1 cellular context compared by ENCODE assay signal in genomic region chr11:12829131-12829530, GRCh38.
TF ChIP-seq lines count a peak whose summit lies in the region.

No MANE protein-coding gene starts in this region.

TF ChIP-seq in HepG2, 621 proteins besides CTCF, POLR2A, EP300 and RAD21 (continued from another document and continues in another):
- TF ChIP-seq, protein P1, sequence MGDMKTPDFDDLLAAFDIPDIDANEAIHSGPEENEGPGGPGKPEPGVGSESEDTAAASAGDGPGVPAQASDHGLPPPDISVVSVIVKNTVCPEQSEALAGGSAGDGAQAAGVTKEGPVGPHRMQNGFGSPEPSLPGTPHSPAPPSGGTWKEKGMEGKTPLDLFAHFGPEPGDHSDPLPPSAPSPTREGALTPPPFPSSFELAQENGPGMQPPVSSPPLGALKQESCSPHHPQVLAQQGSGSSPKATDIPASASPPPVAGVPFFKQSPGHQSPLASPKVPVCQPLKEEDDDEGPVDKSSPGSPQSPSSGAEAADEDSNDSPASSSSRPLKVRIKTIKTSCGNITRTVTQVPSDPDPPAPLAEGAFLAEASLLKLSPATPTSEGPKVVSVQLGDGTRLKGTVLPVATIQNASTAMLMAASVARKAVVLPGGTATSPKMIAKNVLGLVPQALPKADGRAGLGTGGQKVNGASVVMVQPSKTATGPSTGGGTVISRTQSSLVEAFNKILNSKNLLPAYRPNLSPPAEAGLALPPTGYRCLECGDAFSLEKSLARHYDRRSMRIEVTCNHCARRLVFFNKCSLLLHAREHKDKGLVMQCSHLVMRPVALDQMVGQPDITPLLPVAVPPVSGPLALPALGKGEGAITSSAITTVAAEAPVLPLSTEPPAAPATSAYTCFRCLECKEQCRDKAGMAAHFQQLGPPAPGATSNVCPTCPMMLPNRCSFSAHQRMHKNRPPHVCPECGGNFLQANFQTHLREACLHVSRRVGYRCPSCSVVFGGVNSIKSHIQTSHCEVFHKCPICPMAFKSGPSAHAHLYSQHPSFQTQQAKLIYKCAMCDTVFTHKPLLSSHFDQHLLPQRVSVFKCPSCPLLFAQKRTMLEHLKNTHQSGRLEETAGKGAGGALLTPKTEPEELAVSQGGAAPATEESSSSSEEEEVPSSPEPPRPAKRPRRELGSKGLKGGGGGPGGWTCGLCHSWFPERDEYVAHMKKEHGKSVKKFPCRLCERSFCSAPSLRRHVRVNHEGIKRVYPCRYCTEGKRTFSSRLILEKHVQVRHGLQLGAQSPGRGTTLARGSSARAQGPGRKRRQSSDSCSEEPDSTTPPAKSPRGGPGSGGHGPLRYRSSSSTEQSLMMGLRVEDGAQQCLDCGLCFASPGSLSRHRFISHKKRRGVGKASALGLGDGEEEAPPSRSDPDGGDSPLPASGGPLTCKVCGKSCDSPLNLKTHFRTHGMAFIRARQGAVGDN (CRISPR knock-in tag; IDR thresholded peaks at IDR 0.05) = no peak
- TF ChIP-seq ZNF33B (CRISPR knock-in tag; IDR thresholded peaks at IDR 0.05) = no peak
- no peak for TF ChIP-seq ASH2L (IDR thresholded peaks at IDR 0.05; ENCODE audit: insufficient read length, low read depth, low read length)
- TF ChIP-seq ZNF335 (CRISPR knock-in tag; IDR thresholded peaks at IDR 0.05) = no peak
- TF ChIP-seq FOXK2 (IDR thresholded peaks at IDR 0.05) = no peak
- TF ChIP-seq, protein P2, sequence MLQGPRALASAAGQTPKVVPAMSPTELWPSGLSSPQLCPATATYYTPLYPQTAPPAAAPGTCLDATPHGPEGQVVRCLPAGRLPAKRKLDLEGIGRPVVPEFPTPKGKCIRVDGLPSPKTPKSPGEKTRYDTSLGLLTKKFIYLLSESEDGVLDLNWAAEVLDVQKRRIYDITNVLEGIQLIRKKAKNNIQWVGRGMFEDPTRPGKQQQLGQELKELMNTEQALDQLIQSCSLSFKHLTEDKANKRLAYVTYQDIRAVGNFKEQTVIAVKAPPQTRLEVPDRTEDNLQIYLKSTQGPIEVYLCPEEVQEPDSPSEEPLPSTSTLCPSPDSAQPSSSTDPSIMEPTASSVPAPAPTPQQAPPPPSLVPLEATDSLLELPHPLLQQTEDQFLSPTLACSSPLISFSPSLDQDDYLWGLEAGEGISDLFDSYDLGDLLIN (CRISPR knock-in tag; IDR thresholded peaks at IDR 0.05; ENCODE audit: borderline replicate concordance) = no peak
- TF ChIP-seq SOX6 (IDR thresholded peaks at IDR 0.05) = no peak
- TF ChIP-seq SOX6 (CRISPR knock-in tag; IDR thresholded peaks at IDR 0.05) = peak; percentile 51
- no peak for TF ChIP-seq ZNF780A (CRISPR knock-in tag; IDR thresholded peaks at IDR 0.05)
- no peak for TF ChIP-seq ZNF225 (CRISPR knock-in tag; IDR thresholded peaks at IDR 0.05)
- 0 out of 2 replicates have a peak, but pooled peaks have one; percentile 26 for TF ChIP-seq ZMYM4 (CRISPR knock-in tag; IDR thresholded peaks at IDR 0.05)
- TF ChIP-seq, protein P3, sequence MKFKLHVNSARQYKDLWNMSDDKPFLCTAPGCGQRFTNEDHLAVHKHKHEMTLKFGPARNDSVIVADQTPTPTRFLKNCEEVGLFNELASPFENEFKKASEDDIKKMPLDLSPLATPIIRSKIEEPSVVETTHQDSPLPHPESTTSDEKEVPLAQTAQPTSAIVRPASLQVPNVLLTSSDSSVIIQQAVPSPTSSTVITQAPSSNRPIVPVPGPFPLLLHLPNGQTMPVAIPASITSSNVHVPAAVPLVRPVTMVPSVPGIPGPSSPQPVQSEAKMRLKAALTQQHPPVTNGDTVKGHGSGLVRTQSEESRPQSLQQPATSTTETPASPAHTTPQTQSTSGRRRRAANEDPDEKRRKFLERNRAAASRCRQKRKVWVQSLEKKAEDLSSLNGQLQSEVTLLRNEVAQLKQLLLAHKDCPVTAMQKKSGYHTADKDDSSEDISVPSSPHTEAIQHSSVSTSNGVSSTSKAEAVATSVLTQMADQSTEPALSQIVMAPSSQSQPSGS (CRISPR knock-in tag; IDR thresholded peaks at IDR 0.05) = no peak
- no peak for TF ChIP-seq JUND (CRISPR knock-in tag; IDR thresholded peaks at IDR 0.05)
- no peak for TF ChIP-seq GTF2F1 (IDR thresholded peaks at IDR 0.05; ENCODE audit: low read length)
- TF ChIP-seq, protein P4, sequence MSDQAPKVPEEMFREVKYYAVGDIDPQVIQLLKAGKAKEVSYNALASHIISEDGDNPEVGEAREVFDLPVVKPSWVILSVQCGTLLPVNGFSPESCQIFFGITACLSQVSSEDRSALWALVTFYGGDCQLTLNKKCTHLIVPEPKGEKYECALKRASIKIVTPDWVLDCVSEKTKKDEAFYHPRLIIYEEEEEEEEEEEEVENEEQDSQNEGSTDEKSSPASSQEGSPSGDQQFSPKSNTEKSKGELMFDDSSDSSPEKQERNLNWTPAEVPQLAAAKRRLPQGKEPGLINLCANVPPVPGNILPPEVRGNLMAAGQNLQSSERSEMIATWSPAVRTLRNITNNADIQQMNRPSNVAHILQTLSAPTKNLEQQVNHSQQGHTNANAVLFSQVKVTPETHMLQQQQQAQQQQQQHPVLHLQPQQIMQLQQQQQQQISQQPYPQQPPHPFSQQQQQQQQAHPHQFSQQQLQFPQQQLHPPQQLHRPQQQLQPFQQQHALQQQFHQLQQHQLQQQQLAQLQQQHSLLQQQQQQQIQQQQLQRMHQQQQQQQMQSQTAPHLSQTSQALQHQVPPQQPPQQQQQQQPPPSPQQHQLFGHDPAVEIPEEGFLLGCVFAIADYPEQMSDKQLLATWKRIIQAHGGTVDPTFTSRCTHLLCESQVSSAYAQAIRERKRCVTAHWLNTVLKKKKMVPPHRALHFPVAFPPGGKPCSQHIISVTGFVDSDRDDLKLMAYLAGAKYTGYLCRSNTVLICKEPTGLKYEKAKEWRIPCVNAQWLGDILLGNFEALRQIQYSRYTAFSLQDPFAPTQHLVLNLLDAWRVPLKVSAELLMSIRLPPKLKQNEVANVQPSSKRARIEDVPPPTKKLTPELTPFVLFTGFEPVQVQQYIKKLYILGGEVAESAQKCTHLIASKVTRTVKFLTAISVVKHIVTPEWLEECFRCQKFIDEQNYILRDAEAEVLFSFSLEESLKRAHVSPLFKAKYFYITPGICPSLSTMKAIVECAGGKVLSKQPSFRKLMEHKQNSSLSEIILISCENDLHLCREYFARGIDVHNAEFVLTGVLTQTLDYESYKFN (CRISPR knock-in tag; conservative IDR thresholded peaks at IDR 0.05) = 0 out of 2 replicates have a peak, but pooled peaks have one; percentile 16
- no peak for TF ChIP-seq CBX2 (IDR thresholded peaks at IDR 0.05; ENCODE audit: low read depth, low read length)
- TF ChIP-seq CBX2 (CRISPR knock-in tag; IDR thresholded peaks at IDR 0.05; ENCODE audit: low read depth) = no peak
- TF ChIP-seq KLF12 (CRISPR knock-in tag; IDR thresholded peaks at IDR 0.05; ENCODE audit: borderline replicate concordance) = no peak
- no peak for TF ChIP-seq PAWR (CRISPR knock-in tag; IDR thresholded peaks at IDR 0.05; ENCODE audit: borderline replicate concordance)
- TF ChIP-seq MAFF (IDR thresholded peaks at IDR 0.05; ENCODE audit: low read depth, low read length) = no peak
- TF ChIP-seq EEA1 (CRISPR knock-in tag; IDR thresholded peaks at IDR 0.05; ENCODE audit: borderline replicate concordance) = no peak
- TF ChIP-seq HBP1 (CRISPR knock-in tag; IDR thresholded peaks at IDR 0.05; ENCODE audit: low read depth) = peak; percentile 51; the same call in 1 of the 2 replicates
- no peak for TF ChIP-seq NR2C2 (CRISPR knock-in tag; IDR thresholded peaks at IDR 0.05; ENCODE audit: borderline replicate concordance)
- peak; percentile 62; the same call in 1 of the 2 replicates for TF ChIP-seq ZNF614 (CRISPR knock-in tag; IDR thresholded peaks at IDR 0.05; ENCODE audit: borderline replicate concordance)
- no peak for TF ChIP-seq ARNT2 (CRISPR knock-in tag; IDR thresholded peaks at IDR 0.05; ENCODE audit: low read depth)
- no peak for TF ChIP-seq SRSF1 (optimal IDR thresholded peaks at IDR 0.05; ENCODE audit: low read depth, low read length)
- no peak for TF ChIP-seq ERF (CRISPR knock-in tag; IDR thresholded peaks at IDR 0.05)
- TF ChIP-seq, protein P5, sequence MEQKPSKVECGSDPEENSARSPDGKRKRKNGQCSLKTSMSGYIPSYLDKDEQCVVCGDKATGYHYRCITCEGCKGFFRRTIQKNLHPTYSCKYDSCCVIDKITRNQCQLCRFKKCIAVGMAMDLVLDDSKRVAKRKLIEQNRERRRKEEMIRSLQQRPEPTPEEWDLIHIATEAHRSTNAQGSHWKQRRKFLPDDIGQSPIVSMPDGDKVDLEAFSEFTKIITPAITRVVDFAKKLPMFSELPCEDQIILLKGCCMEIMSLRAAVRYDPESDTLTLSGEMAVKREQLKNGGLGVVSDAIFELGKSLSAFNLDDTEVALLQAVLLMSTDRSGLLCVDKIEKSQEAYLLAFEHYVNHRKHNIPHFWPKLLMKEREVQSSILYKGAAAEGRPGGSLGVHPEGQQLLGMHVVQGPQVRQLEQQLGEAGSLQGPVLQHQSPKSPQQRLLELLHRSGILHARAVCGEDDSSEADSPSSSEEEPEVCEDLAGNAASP (CRISPR knock-in tag; IDR thresholded peaks at IDR 0.05; ENCODE audit: borderline replicate concordance) = peak; percentile 15; the same call in 1 of the 2 replicates
- TF ChIP-seq TCF7 (IDR thresholded peaks at IDR 0.05; ENCODE audit: low read depth) = no peak
- TF ChIP-seq, protein P6, sequence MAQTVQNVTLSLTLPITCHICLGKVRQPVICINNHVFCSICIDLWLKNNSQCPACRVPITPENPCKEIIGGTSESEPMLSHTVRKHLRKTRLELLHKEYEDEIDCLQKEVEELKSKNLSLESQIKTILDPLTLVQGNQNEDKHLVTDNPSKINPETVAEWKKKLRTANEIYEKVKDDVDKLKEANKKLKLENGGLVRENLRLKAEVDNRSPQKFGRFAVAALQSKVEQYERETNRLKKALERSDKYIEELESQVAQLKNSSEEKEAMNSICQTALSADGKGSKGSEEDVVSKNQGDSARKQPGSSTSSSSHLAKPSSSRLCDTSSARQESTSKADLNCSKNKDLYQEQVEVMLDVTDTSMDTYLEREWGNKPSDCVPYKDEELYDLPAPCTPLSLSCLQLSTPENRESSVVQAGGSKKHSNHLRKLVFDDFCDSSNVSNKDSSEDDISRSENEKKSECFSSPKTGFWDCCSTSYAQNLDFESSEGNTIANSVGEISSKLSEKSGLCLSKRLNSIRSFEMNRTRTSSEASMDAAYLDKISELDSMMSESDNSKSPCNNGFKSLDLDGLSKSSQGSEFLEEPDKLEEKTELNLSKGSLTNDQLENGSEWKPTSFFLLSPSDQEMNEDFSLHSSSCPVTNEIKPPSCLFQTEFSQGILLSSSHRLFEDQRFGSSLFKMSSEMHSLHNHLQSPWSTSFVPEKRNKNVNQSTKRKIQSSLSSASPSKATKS (CRISPR knock-in tag; IDR thresholded peaks at IDR 0.05) = no peak
- no peak for TF ChIP-seq ZNF800 (CRISPR knock-in tag; IDR thresholded peaks at IDR 0.05)
- no peak for TF ChIP-seq PRMT3 (CRISPR knock-in tag; IDR thresholded peaks at IDR 0.05; ENCODE audit: borderline replicate concordance, low read depth)
- no peak for TF ChIP-seq KLF13 (CRISPR knock-in tag; IDR thresholded peaks at IDR 0.05)
- TF ChIP-seq RXRB (CRISPR knock-in tag; IDR thresholded peaks at IDR 0.05; ENCODE audit: borderline replicate concordance) = peak; percentile 46; the same call in 1 of the 2 replicates
- TF ChIP-seq SAP130 (CRISPR knock-in tag; IDR thresholded peaks at IDR 0.05; ENCODE audit: low read depth) = peak; percentile 54
- no peak for TF ChIP-seq ZEB1 (IDR thresholded peaks at IDR 0.05; ENCODE audit: insufficient replicate concordance, low read depth)
- TF ChIP-seq RARA (CRISPR knock-in tag; IDR thresholded peaks at IDR 0.05) = peak; percentile 48
- TF ChIP-seq ELF3 (CRISPR knock-in tag; IDR thresholded peaks at IDR 0.05) = peak; percentile 8; the same call in 1 of the 2 replicates
- 0 out of 2 replicates have a peak, but pooled peaks have one; percentile 38 for TF ChIP-seq KMT2A (CRISPR knock-in tag; IDR thresholded peaks at IDR 0.05)
- 0 out of 2 replicates have a peak, but pooled peaks have one; percentile 36 for TF ChIP-seq HDAC2 (CRISPR knock-in tag; IDR thresholded peaks at IDR 0.05)
- TF ChIP-seq RBM39 (IDR thresholded peaks at IDR 0.05; ENCODE audit: low read depth, low read length, poor library complexity, severe bottlenecking) = no peak
- TF ChIP-seq SCMH1 (CRISPR knock-in tag; IDR thresholded peaks at IDR 0.05; ENCODE audit: borderline replicate concordance) = no peak
- TF ChIP-seq FOXA1 (IDR thresholded peaks at IDR 0.05) = no peak
- TF ChIP-seq FOXA1 (CRISPR knock-in tag; IDR thresholded peaks at IDR 0.05) = no peak
- TF ChIP-seq ZNF510 (CRISPR knock-in tag; IDR thresholded peaks at IDR 0.05; ENCODE audit: low read depth) = no peak
- TF ChIP-seq FOXP4 (CRISPR knock-in tag; IDR thresholded peaks at IDR 0.05) = peak; percentile 17; the same call in 1 of the 2 replicates
- no peak for TF ChIP-seq NR2F1 (CRISPR knock-in tag; IDR thresholded peaks at IDR 0.05)
- TF ChIP-seq ZFP90 (CRISPR knock-in tag; IDR thresholded peaks at IDR 0.05; ENCODE audit: borderline replicate concordance) = no peak
